ENCODE assay signal across 2 cellular contexts in genomic region chr18:63460414-63460813, GRCh38.
TF ChIP-seq lines count a peak whose summit lies in the region.

No MANE protein-coding gene starts in this region.

TF ChIP-seq in liver, 16 proteins besides CTCF, POLR2A, EP300 and RAD21 (continued from another document):
- TF ChIP-seq HNF4A (conservative IDR thresholded peaks at IDR 0.05) (peak in 1 of 2 donors; percentile 51), JUND (IDR thresholded peaks at IDR 0.05) (peak in 1 of 2 donors; percentile 17), FOXA2 (IDR thresholded peaks at IDR 0.05) (peak; percentile 29), EGR1 (IDR thresholded peaks at IDR 0.05; ENCODE audit: low read depth in 2 of 2) (no peak), GABPA (IDR thresholded peaks at IDR 0.05 in 1 of 2, conservative IDR thresholded peaks at IDR 0.05 in 1 of 2) (no peak), FOXA1 (IDR thresholded peaks at IDR 0.05) (no peak), ATF3 (IDR thresholded peaks at IDR 0.05) (no peak), HNF4G (IDR thresholded peaks at IDR 0.05) (no peak), RXRA (IDR thresholded peaks at IDR 0.05) (peak in 1 of 2 donors; percentile 47), TAF1 (conservative IDR thresholded peaks at IDR 0.05) (no peak)
TF ChIP-seq in liver: peak in this region for 4.

TF ChIP-seq in HepG2, 621 proteins besides CTCF, POLR2A, EP300 and RAD21:
- TF ChIP-seq CSRNP2 (CRISPR knock-in tag; conservative IDR thresholded peaks at IDR 0.05; ENCODE audit: low read depth) (no peak), PHF21A (CRISPR knock-in tag; IDR thresholded peaks at IDR 0.05) (no peak), SSRP1 (CRISPR knock-in tag; IDR thresholded peaks at IDR 0.05) (no peak), ZNF720 (CRISPR knock-in tag; IDR thresholded peaks at IDR 0.05) (no peak)
